In the genomic region with DNA sequence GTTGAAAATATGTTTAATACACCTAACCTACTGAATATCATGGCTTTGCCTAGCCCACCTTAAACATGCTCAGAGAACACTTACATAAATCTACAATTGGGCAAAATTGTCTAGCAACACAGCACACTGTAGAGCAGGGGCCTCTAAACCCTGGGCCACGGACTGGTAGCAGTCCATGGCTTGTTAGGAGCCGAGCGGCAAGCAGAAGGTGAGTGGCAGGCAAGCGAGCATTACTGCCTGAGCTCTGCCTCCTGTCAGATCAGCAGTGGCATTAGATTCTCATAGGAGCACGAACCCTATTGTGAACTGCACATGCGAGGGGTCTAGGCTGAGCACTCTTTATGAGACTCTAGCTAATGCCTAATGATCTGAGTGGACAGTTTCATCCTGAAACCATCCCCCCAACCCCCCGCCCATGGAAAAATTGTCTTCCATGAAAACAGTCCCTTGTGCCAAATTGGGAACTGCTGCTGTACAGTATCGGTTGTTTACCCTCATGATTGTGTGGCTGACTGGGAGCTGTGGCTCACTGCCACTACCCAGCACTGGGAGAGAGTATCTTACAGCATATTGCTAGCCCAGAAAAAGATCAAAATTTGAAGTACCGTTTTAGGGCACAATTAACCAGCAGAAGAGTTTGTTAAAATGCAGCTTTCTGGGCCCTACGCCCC, we compare ENCODE assay signal across 10 cellular contexts. TPM values are rescaled to one million over a fixed set of nuclear protein-coding genes. Genes with fewer than 3 reads are reported as not detected.
A peak's percentile ranks its signal among the peaks of the same experiment; 100 is the strongest.
DNase-seq lines count a peak whose midpoint lies in the region; ATAC-seq and TF ChIP-seq lines count a peak whose summit lies in the region.
"Had no signal": no experiment of that assay in that cellular context is flagged by ENCODE, and none has a peak within 500 bp of the region (broad histone marks: within the 10 kb centered on the region; RNA-seq: fewer than 3 reads in every experiment).

No MANE protein-coding gene starts in this region.

- H3K4me3 Mint-ChIP-seq in stimulated activated naive CD8-positive, alpha-beta T cell treated with anti-CD3 and anti-CD28 coated beads, Interleukin-15, amount 100 ng/mL, for 72 hours, result no peak overlapping the region
- no peak overlapping the region for H3K4me3 Mint-ChIP-seq in mesothelial cell of epicardium

- peaks cover 29% of the 10 kb centered on the region for H3K4me1 Mint-ChIP-seq in stimulated activated naive CD8-positive, alpha-beta T cell treated with anti-CD3 and anti-CD28 coated beads, Interleukin-15, amount 100 ng/mL, for 72 hours
- peaks cover 22% of the 10 kb centered on the region for H3K4me1 Mint-ChIP-seq in mesothelial cell of epicardium

- WGBS in aorta, 2 donors, result 7 to 8% methylated on average over 10 of the region's 10 CpGs

- intact Hi-C loops in aorta (cut with DNase I), result loop anchor here in 1 of 2 donors (5.0 kb wide), 2 partner anchors 319 to 414 kb away; no protein-coding TSS in a partner anchor

- H3K36me3 Mint-ChIP-seq in mesothelial cell of epicardium, result no peaks in the 10 kb centered on the region

- peaks cover under 1% of the 10 kb centered on the region for H3K9me3 ChIP-seq in aorta (ENCODE audit: control insufficient read depth, low read length)

- H3K27ac ChIP-seq in brain microvascular endothelial cell (peak overlapping the region; percentile 2), aorta (ENCODE audit: low read depth in 1 of 2, low read length in 2 of 2) (peak overlapping the region; percentile 66 to 90)

- no peaks in the 10 kb centered on the region for H3K9me3 Mint-ChIP-seq in stimulated activated naive CD8-positive, alpha-beta T cell treated with anti-CD3 and anti-CD28 coated beads, Interleukin-15, amount 100 ng/mL, for 72 hours
- no peaks in the 10 kb centered on the region for H3K9me3 Mint-ChIP-seq in mesothelial cell of epicardium

- no peak overlapping the region for H3K27ac Mint-ChIP-seq in stimulated activated naive CD8-positive, alpha-beta T cell treated with anti-CD3 and anti-CD28 coated beads, Interleukin-15, amount 100 ng/mL, for 72 hours
- peak overlapping the region; percentile 80 for H3K27ac Mint-ChIP-seq in mesothelial cell of epicardium
- H3K27ac Mint-ChIP-seq: stimulated activated naive B cell treated with anti-CD40 and anti-IgM and Interleukin-4, amounts not matched to agents 10 μg/mL and 1 μg/mL and 100 μg/mL, for 72 hours had no signal

- in situ Hi-C loops in brain microvascular endothelial cell (cut with HindIII; ENCODE audit: low pct_ligation_motif_present, low sequenced_read_pairs), result loop anchor here (25.0 kb wide), 2 partner anchors 219 to 419 kb away; a partner anchor contains a TSS

- peak; percentile 29 for ATAC-seq in stimulated activated naive CD8-positive, alpha-beta T cell treated with anti-CD3 and anti-CD28 coated beads, Interleukin-15, amount 100 ng/mL, for 72 hours
- no peak for ATAC-seq in stimulated activated naive CD8-positive, alpha-beta T cell treated with anti-CD3 and anti-CD28 coated beads, Interleukin-15, Interleukin-2, amounts not matched to agents 100 U/mL and 50 U/mL, for 24 hours
- peak; percentile 49 for ATAC-seq in aorta (ENCODE audit: low FRiP score)

- H3K27me3 ChIP-seq in brain microvascular endothelial cell (replicated peaks) (no peaks in the 10 kb centered on the region), aorta (ENCODE audit: control insufficient read depth in 1 of 2, insufficient read depth in 2 of 2, low read length in 1 of 2) (no peaks in the 10 kb centered on the region)

- no peak overlapping the region for H3K4me3 ChIP-seq in brain microvascular endothelial cell (ENCODE audit: low read depth, low read length)
- no peak overlapping the region for H3K4me3 ChIP-seq in aorta (ENCODE audit: low read length in 2 of 2)

- peaks cover 2 to 3% of the 10 kb centered on the region in 2 donors for H3K4me1 ChIP-seq in aorta (ENCODE audit: control insufficient read depth in 1 of 2, insufficient read depth in 2 of 2, low read length in 2 of 2)

- no peaks in the 10 kb centered on the region for H3K27me3 Mint-ChIP-seq in stimulated activated naive CD8-positive, alpha-beta T cell treated with anti-CD3 and anti-CD28 coated beads, Interleukin-15, amount 100 ng/mL, for 72 hours
- H3K27me3 Mint-ChIP-seq in mesothelial cell of epicardium (ENCODE audit: low read depth), result no peaks in the 10 kb centered on the region
- H3K27me3 Mint-ChIP-seq: stimulated activated naive B cell treated with anti-CD40 and anti-IgM and Interleukin-4, amounts not matched to agents 10 μg/mL and 1 μg/mL and 100 μg/mL, for 72 hours had no signal

- TF ChIP-seq CTCF in brain microvascular endothelial cell (IDR thresholded peaks at IDR 0.05; ENCODE audit: low read depth, low read length, missing control alignments) (no peak), mesothelial cell of epicardium (IDR thresholded peaks at IDR 0.05; ENCODE audit: unreplicated experiment) (no peak)

- no peaks in the 10 kb centered on the region for H3K36me3 ChIP-seq in brain microvascular endothelial cell (replicated peaks)
- H3K36me3 ChIP-seq in aorta (ENCODE audit: control insufficient read depth in 1 of 2, insufficient read depth in 2 of 2, low read length in 1 of 2), result peaks cover 0 to 2% of the 10 kb centered on the region in 2 donors

- no peak for DNase-seq in stimulated activated naive CD8-positive, alpha-beta T cell treated with anti-CD3 and anti-CD28 coated beads, Interleukin-15, amount 100 ng/mL, for 72 hours
- no peak for DNase-seq in stimulated activated naive CD8-positive, alpha-beta T cell treated with anti-CD3 and anti-CD28 coated beads, Interleukin-15, Interleukin-2, amounts not matched to agents 100 U/mL and 50 U/mL, for 24 hours
- DNase-seq in brain microvascular endothelial cell (no peak), mesothelial cell of epicardium (ENCODE audit: low spot score in 2 of 2, unreplicated experiment in 2 of 2) (no peak), aorta (peak in 1 of 2 donors; percentile 55), OCI-M2 (lab: John Stamatoyannopoulos, UW; ENCODE audit: unreplicated experiment) (no peak), cerebellum (ENCODE audit: low spot score) (no peak), SKM-1 (lab: John Stamatoyannopoulos, UW; ENCODE audit: unreplicated experiment) (no peak)
- DNase-seq: occipital lobe; stimulated activated naive B cell treated with anti-CD40 and anti-IgM and Interleukin-4, amounts not matched to agents 10 μg/mL and 1 μg/mL and 100 μg/mL, for 72 hours had no signal

RNA-seq across cellular contexts. Expression of a gene that starts 26.1 kb away (rescaled TPM):
- total RNA-seq in mesothelial cell of epicardium (30.0 to 34.0 TPM (median 33.7 TPM) in 3 replicates), aorta (10 to 100 TPM; 21.3 to 31.0 TPM), cerebellum (13.6 TPM)
- polyA plus RNA-seq in aorta, result 10 to 100 TPM; 35.6 to 36.3 TPM
